Comparison of ENCODE assay signal across 8 cellular contexts in the genomic region with DNA sequence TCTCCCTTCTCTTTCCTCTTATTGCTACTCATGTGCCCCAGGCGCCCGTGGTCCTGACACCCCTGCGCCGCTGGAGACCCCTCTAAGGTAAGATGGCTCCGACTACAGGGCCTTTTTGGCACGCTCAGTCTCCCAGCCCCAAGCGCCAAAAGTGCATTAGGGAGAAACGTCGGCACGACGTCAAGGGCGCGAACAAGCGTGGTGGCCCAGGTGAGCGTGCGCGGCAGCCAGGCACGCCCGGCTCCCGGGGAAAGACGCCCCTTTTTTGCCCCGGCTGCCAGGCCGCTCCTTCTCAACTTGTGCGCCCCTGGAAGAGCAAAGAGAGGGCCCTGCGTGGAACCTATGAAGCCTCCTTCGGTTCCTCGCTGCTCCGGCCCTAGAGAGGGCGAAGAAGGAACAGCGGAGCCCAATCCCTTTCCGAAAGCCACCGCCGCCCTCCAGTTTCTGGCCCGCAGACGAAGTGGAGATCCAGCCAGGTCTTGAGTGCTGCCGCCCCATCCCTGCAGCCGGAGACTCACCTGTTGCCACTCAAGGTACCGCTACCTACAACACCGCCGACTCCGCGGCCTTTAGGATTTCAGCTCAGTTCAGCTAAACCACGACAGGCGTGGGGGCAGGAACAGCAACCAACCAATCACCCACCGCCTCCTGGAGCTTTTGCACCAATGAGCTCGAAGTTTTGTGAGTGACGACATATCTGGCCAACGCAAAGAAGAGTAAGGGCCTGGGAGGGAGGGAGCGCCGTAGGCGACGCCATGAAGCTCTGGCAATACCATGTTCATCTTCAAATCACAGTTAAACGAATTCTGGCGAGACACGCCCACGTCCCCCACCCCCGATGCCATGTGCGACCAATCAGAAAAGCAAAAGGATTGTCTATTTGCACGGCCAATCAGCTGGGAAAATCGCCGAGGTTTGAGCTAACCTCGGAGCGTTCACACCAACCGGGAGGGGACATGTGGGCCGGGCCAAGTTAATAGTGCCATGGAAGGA. TPM values are rescaled to one million over a fixed set of nuclear protein-coding genes. Genes with fewer than 3 reads are reported as not detected.
DNase-seq lines count a peak whose midpoint lies in the region; ATAC-seq, FAIRE-seq and TF ChIP-seq lines count a peak whose summit lies in the region.
"Not testable (repeated sequence)": the region's sequence is repeated elsewhere in the genome, so short reads cannot be mapped to it uniquely, and the experiment has no call there.

Gene ARL17A, minus strand, starts transcription at position 609 of the 993 bp plus-strand sequence. CDS start 3,369 bp downstream, outside the sequence.

- DNase-seq in Calu3 (peak; percentile 92), T-helper 22 cell (ENCODE audit: low read depth) (peak; percentile 78), activated gamma-delta T cell treated with Interleukin-2 at 50 U/mL for 16 hours (peak; percentile 59)
- not testable (repeated sequence) for DNase-seq in frontal cortex (ENCODE audit: low spot score in 2 of 2)
- DNase-seq in stimulated activated CD8-positive, alpha-beta memory T cell treated with anti-CD3 and anti-CD28 coated beads, Interleukin-15, amount 100 ng/mL, for 48 hours (ENCODE audit: low read depth in 2 of 2) = peak; percentile 43 to 74

- not testable (repeated sequence) for TF ChIP-seq CTCF in Calu3 (IDR thresholded peaks at IDR 0.05; ENCODE audit: unreplicated experiment); neutrophil (IDR thresholded peaks at IDR 0.05)

- peak within 1 kb of the TSS; percentile 46 to 49 for H3K4me3 ChIP-seq in neutrophil (ENCODE audit: low read depth in 1 of 2, low read length in 1 of 2)

- H3K4me3 Mint-ChIP-seq in Calu3 (ENCODE audit: low read depth, unreplicated experiment) = not testable (repeated sequence)

- H3K4me1 Mint-ChIP-seq in Calu3 (ENCODE audit: low read depth, unreplicated experiment) = not testable (repeated sequence)

- H3K27me3 ChIP-seq in neutrophil = not testable (repeated sequence)

- CTCF ChIA-PET in Calu3 (lab: Charles Lee) = not testable (repeated sequence)

- FAIRE-seq in frontal cortex (lab: Jason Lieb, UNC) = peak; percentile 99

- not testable (repeated sequence) for H3K9me3 ChIP-seq in neutrophil

- not testable (repeated sequence) for H3K9me3 Mint-ChIP-seq in Calu3 (ENCODE audit: low read depth, unreplicated experiment)

- H3K36me3 ChIP-seq in neutrophil = not testable (repeated sequence)

- H3K4me1 ChIP-seq in neutrophil (ENCODE audit: control insufficient read depth in 1 of 2, insufficient read depth in 1 of 2, low read depth in 1 of 2, low read length in 1 of 2) = not testable (repeated sequence)

- H3K27me3 Mint-ChIP-seq in Calu3 (ENCODE audit: unreplicated experiment) = not testable (repeated sequence)

- TSS peak; percentile 92 for BruUV-seq in Calu3 (replicated peaks; lab: Mats Ljungman, UMichigan)

- not testable (repeated sequence) for H3K27ac Mint-ChIP-seq in Calu3 (ENCODE audit: unreplicated experiment)

- H3K27ac ChIP-seq in neutrophil = peak within 1 kb of the TSS; percentile 68

- ATAC-seq in GM21447 (IDR thresholded peaks at IDR 0.05; ENCODE audit: unreplicated experiment) (peak; percentile 88), HG03175 (IDR thresholded peaks at IDR 0.05; ENCODE audit: unreplicated experiment) (peak; percentile 92)

- intact Hi-C loops in Calu3 (cut with micrococcal nuclease; ENCODE audit: unreplicated experiment) = not testable (repeated sequence)

- not testable (repeated sequence) for H3K36me3 Mint-ChIP-seq in Calu3 (ENCODE audit: insufficient read depth, unreplicated experiment)

RNA-seq across cellular contexts. Expression of gene ARL17A, which starts in this region (rescaled TPM):
- total RNA-seq in Calu3 (2022) (38.2 and 47.7 TPM in 2 replicates), frontal cortex (13.9 TPM)
